In genomic region chr3:127888564-127889107, GRCh38 we compare ENCODE assay signal across 17 cellular contexts. TPM values are rescaled to one million over a fixed set of nuclear protein-coding genes. Genes with fewer than 3 reads are reported as not detected.
DNase-seq lines count a peak whose midpoint lies in the region; ATAC-seq and TF ChIP-seq lines count a peak whose summit lies in the region.
"Had no signal": no experiment of that assay in that cellular context is flagged by ENCODE, and none has a peak within 500 bp of the region (broad histone marks: within the 10 kb centered on the region; RNA-seq: fewer than 3 reads in every experiment).

No MANE protein-coding gene starts in this region.

- H3K27me3 ChIP-seq in ACC112 (ENCODE audit: insufficient read depth, low read length): no peaks in the 10 kb centered on the region
- H3K27me3 ChIP-seq in esophagus squamous epithelium: no peaks in the 10 kb centered on the region
- H3K27me3 ChIP-seq: heart left ventricle had no signal

- H2AFZ ChIP-seq in ACC112 (ENCODE audit: low read length, unreplicated experiment): no peak overlapping the region
- H2AFZ ChIP-seq: parathyroid adenoma had no signal

- H3K36me3 Mint-ChIP-seq in activated T-helper 17 cell treated with anti-CD3 and anti-CD28 coated beads, Interleukin-2, amount 50 U/mL, for 72 hours (ENCODE audit: low read depth): peaks cover 6% of the 10 kb centered on the region
- H3K36me3 Mint-ChIP-seq in activated T-helper 1 cell treated with anti-CD3 and anti-CD28 coated beads, Interleukin-12 subunit alpha, Interleukin-12 subunit beta, Interleukin-2, Interleukin-4 antibody, amounts not matched to agents 30 ng/mL and 10 ng/mL and 1 ng/mL, durations not matched to agents 14 hours and 24 hours and 36 hours (ENCODE audit: low read depth): peaks cover 1% of the 10 kb centered on the region

- H3K27ac ChIP-seq in ACC112 (ENCODE audit: low read depth, low read length) (peak overlapping the region; percentile 87), esophagus squamous epithelium (peak overlapping the region; percentile 17 to 77 (median 70))
- H3K27ac ChIP-seq: heart left ventricle, parathyroid adenoma, VCaP had no signal

- peak overlapping the region; percentile 33 for H3K4me3 Mint-ChIP-seq in activated T-helper 17 cell treated with anti-CD3 and anti-CD28 coated beads, Interleukin-2, amount 50 U/mL, for 72 hours
- H3K4me3 Mint-ChIP-seq in activated T-helper 1 cell treated with anti-CD3 and anti-CD28 coated beads, Interleukin-12 subunit alpha, Interleukin-12 subunit beta, Interleukin-2, Interleukin-4 antibody, amounts not matched to agents 30 ng/mL and 10 ng/mL and 1 ng/mL, durations not matched to agents 14 hours and 24 hours and 36 hours: no peak overlapping the region

- DNase-seq in esophagus squamous epithelium (lab: John Stamatoyannopoulos, UW) (no peak), posterior vena cava (ENCODE audit: low spot score) (peak; percentile 89), NCI-H1930 (lab: John Stamatoyannopoulos, UW) (no peak), SIG-M5 (lab: John Stamatoyannopoulos, UW) (no peak)
- DNase-seq in activated T-helper 1 cell treated with anti-CD3 and anti-CD28 coated beads, Interleukin-12 subunit alpha, Interleukin-12 subunit beta, Interleukin-2, Interleukin-4 antibody, amounts not matched to agents 30 ng/mL and 10 ng/mL and 1 ng/mL, durations not matched to agents 14 hours and 24 hours and 36 hours (ENCODE audit: low spot score): no peak
- no peak for DNase-seq in activated CD4-positive, alpha-beta T cell treated with anti-CD3 and anti-CD28 coated beads for 1 hour
- DNase-seq: ACHN; activated naive CD4-positive, alpha-beta T cell treated with Interleukin-2 at 50 U/mL for 16 hours; NCI-H187; NCI-H524 treated with DMSO at 0.1 percent for 48 hours had no signal

- TF ChIP-seq CTCF in esophagus squamous epithelium (IDR thresholded peaks at IDR 0.05): no peak

- H3K27me3 Mint-ChIP-seq in activated T-helper 17 cell treated with anti-CD3 and anti-CD28 coated beads, Interleukin-2, amount 50 U/mL, for 72 hours: peaks cover 19% of the 10 kb centered on the region
- no peaks in the 10 kb centered on the region for H3K27me3 Mint-ChIP-seq in activated T-helper 1 cell treated with anti-CD3 and anti-CD28 coated beads, Interleukin-12 subunit alpha, Interleukin-12 subunit beta, Interleukin-2, Interleukin-4 antibody, amounts not matched to agents 30 ng/mL and 10 ng/mL and 1 ng/mL, durations not matched to agents 14 hours and 24 hours and 36 hours (ENCODE audit: insufficient read depth)

- intact Hi-C loops in esophagus squamous epithelium (cut with DNase I): no loop called here
- intact Hi-C loops in posterior vena cava (cut with DNase I): no loop called here
- intact Hi-C loops in activated T-helper 1 cell treated with anti-CD3 and anti-CD28 coated beads, Interleukin-12 subunit alpha, Interleukin-12 subunit beta, Interleukin-2, Interleukin-4 antibody, amounts not matched to agents 30 ng/mL and 10 ng/mL and 1 ng/mL, durations not matched to agents 14 hours and 24 hours and 36 hours (cut with micrococcal nuclease): no loop called here

- ATAC-seq in activated T-helper 17 cell treated with anti-CD3 and anti-CD28 coated beads, Interleukin-2, amount 50 U/mL, for 72 hours (replicated peaks): peak; percentile 18
- ATAC-seq: Panc1 had no signal

- H3K9me3 ChIP-seq in esophagus squamous epithelium: peaks cover 0 to 20% (median 14%) of the 10 kb centered on the region in 3 donors

- 65 to 77% methylated on average over 8 of the region's 8 CpGs for WGBS in esophagus squamous epithelium, 2 donors

- peak overlapping the region; percentile 51 for H3K27ac Mint-ChIP-seq in activated T-helper 17 cell treated with anti-CD3 and anti-CD28 coated beads, Interleukin-2, amount 50 U/mL, for 72 hours
- no peak overlapping the region for H3K27ac Mint-ChIP-seq in activated T-helper 1 cell treated with anti-CD3 and anti-CD28 coated beads, Interleukin-12 subunit alpha, Interleukin-12 subunit beta, Interleukin-2, Interleukin-4 antibody, amounts not matched to agents 30 ng/mL and 10 ng/mL and 1 ng/mL, durations not matched to agents 14 hours and 24 hours and 36 hours

- H3K9me3 Mint-ChIP-seq in activated T-helper 17 cell treated with anti-CD3 and anti-CD28 coated beads, Interleukin-2, amount 50 U/mL, for 72 hours: peaks cover 8% of the 10 kb centered on the region
- peaks cover 21% of the 10 kb centered on the region for H3K9me3 Mint-ChIP-seq in activated T-helper 1 cell treated with anti-CD3 and anti-CD28 coated beads, Interleukin-12 subunit alpha, Interleukin-12 subunit beta, Interleukin-2, Interleukin-4 antibody, amounts not matched to agents 30 ng/mL and 10 ng/mL and 1 ng/mL, durations not matched to agents 14 hours and 24 hours and 36 hours

- H3K4me1 Mint-ChIP-seq in activated T-helper 17 cell treated with anti-CD3 and anti-CD28 coated beads, Interleukin-2, amount 50 U/mL, for 72 hours: peaks cover 10% of the 10 kb centered on the region
- peaks cover 6% of the 10 kb centered on the region for H3K4me1 Mint-ChIP-seq in activated T-helper 1 cell treated with anti-CD3 and anti-CD28 coated beads, Interleukin-12 subunit alpha, Interleukin-12 subunit beta, Interleukin-2, Interleukin-4 antibody, amounts not matched to agents 30 ng/mL and 10 ng/mL and 1 ng/mL, durations not matched to agents 14 hours and 24 hours and 36 hours (ENCODE audit: low read depth)

- no peaks in the 10 kb centered on the region for H3K79me2 ChIP-seq in ACC112 (ENCODE audit: control insufficient read depth, insufficient read depth, low read length, unreplicated experiment)
- H3K79me2 ChIP-seq: parathyroid adenoma had no signal

- TF ChIP-seq POLR2A in esophagus squamous epithelium (IDR thresholded peaks at IDR 0.05): no peak

- H3K36me3 ChIP-seq in ACC112 (ENCODE audit: insufficient read depth, low read length) (no peaks in the 10 kb centered on the region), esophagus squamous epithelium (no peaks in the 10 kb centered on the region)
- H3K36me3 ChIP-seq: heart left ventricle had no signal

- H3K4me1 ChIP-seq in ACC112 (ENCODE audit: control insufficient read depth, insufficient read depth, low read length, unreplicated experiment) (peaks cover 23% of the 10 kb centered on the region), esophagus squamous epithelium (peaks cover 0 to 28% (median 0%) of the 10 kb centered on the region in 3 donors)
- H3K4me1 ChIP-seq: parathyroid adenoma had no signal

- H3K4me3 ChIP-seq in ACC112 (ENCODE audit: low read depth, low read length): no peak overlapping the region
- H3K4me3 ChIP-seq in esophagus squamous epithelium: no peak overlapping the region
- H3K4me3 ChIP-seq: heart left ventricle had no signal

RNA-seq across cellular contexts. Expression of gene KBTBD12, which starts 26.4 kb away (rescaled TPM):
- not detected for total RNA-seq in activated T-helper 17 cell treated with anti-CD3 and anti-CD28 coated beads, Interleukin-2, amount 50 U/mL, for 72 hours
- total RNA-seq in esophagus squamous epithelium (under 1 TPM in 2 of 4 donors, not detected in 2; 0.38 TPM), posterior vena cava (1 to 10 TPM; 2.1 to 3.0 TPM)
- not detected in 2 replicates for total RNA-seq in activated T-helper 1 cell treated with anti-CD3 and anti-CD28 coated beads, Interleukin-12 subunit alpha, Interleukin-12 subunit beta, Interleukin-2, Interleukin-4 antibody, amounts not matched to agents 30 ng/mL and 10 ng/mL and 1 ng/mL, durations not matched to agents 14 hours and 24 hours and 36 hours
- total RNA-seq: HT-29 had no signal
